Comparison of ENCODE assay signal across 1 cellular context in genomic region chr12:49461221-49461620, GRCh38.
TF ChIP-seq lines count a peak whose summit lies in the region.

No MANE protein-coding gene starts in this region.

TF ChIP-seq in WTC11, 78 proteins besides CTCF, POLR2A, EP300 and RAD21 (continued from another document):
- no peak for TF ChIP-seq PREB (CRISPR knock-in tag; IDR thresholded peaks at IDR 0.05; ENCODE audit: borderline replicate concordance)
- TF ChIP-seq ZNF219 (CRISPR knock-in tag; IDR thresholded peaks at IDR 0.05; ENCODE audit: borderline replicate concordance): no peak
- TF ChIP-seq, protein P1, sequence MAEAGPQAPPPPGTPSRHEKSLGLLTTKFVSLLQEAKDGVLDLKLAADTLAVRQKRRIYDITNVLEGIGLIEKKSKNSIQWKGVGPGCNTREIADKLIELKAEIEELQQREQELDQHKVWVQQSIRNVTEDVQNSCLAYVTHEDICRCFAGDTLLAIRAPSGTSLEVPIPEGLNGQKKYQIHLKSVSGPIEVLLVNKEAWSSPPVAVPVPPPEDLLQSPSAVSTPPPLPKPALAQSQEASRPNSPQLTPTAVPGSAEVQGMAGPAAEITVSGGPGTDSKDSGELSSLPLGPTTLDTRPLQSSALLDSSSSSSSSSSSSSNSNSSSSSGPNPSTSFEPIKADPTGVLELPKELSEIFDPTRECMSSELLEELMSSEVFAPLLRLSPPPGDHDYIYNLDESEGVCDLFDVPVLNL (CRISPR knock-in tag; IDR thresholded peaks at IDR 0.05; ENCODE audit: borderline replicate concordance, low read depth): no peak
- no peak for TF ChIP-seq KAT7 (CRISPR knock-in tag; IDR thresholded peaks at IDR 0.05; ENCODE audit: borderline replicate concordance)
- no peak for TF ChIP-seq USF1 (CRISPR knock-in tag; IDR thresholded peaks at IDR 0.05)
- no peak for TF ChIP-seq RORB (CRISPR knock-in tag; IDR thresholded peaks at IDR 0.05)
